Comparison of ENCODE assay signal across 1 cellular context in genomic region chr2:195477248-195477995, GRCh38.
TF ChIP-seq lines count a peak whose summit lies in the region.

No MANE protein-coding gene starts in this region.

TF ChIP-seq in K562, 482 proteins besides CTCF, POLR2A, EP300 and RAD21 (continued from another document):
- TF ChIP-seq ZKSCAN1 (IDR thresholded peaks at IDR 0.05; ENCODE audit: low read depth, low read length) (no peak), MCM7 (IDR thresholded peaks at IDR 0.05) (no peak), ADNP (tag; IDR thresholded peaks at IDR 0.05) (no peak), NFE2 (IDR thresholded peaks at IDR 0.05; ENCODE audit: low read depth) (0 out of 2 replicates have a peak, but pooled peaks have one; percentile 10), ARID3B (CRISPR knock-in tag; IDR thresholded peaks at IDR 0.05; ENCODE audit: borderline replicate concordance) (no peak), COPS2 (conservative IDR thresholded peaks at IDR 0.05) (no peak), PURB (CRISPR knock-in tag; IDR thresholded peaks at IDR 0.05; ENCODE audit: low read depth) (no peak), MEIS2 (IDR thresholded peaks at IDR 0.05; ENCODE audit: partially characterized antibody) (no peak), ELK1 (CRISPR knock-in tag; IDR thresholded peaks at IDR 0.05) (no peak), BCOR (IDR thresholded peaks at IDR 0.05) (peak; percentile 59), IRF1 (CRISPR knock-in tag; IDR thresholded peaks at IDR 0.05; ENCODE audit: borderline replicate concordance) (no peak), TRIM24 (IDR thresholded peaks at IDR 0.05) (no peak), MTF1 (CRISPR knock-in tag; IDR thresholded peaks at IDR 0.05; ENCODE audit: borderline replicate concordance) (no peak), ZNF431 (CRISPR knock-in tag; IDR thresholded peaks at IDR 0.05) (no peak), ZNF3 (CRISPR knock-in tag; IDR thresholded peaks at IDR 0.05) (no peak), NEUROD1 (IDR thresholded peaks at IDR 0.05; ENCODE audit: borderline replicate concordance, low read depth, low read length, partially characterized antibody) (no peak), SMARCA5 (IDR thresholded peaks at IDR 0.05) (no peak)
